Comparison of ENCODE assay signal across 1 cellular context in the genomic region with DNA sequence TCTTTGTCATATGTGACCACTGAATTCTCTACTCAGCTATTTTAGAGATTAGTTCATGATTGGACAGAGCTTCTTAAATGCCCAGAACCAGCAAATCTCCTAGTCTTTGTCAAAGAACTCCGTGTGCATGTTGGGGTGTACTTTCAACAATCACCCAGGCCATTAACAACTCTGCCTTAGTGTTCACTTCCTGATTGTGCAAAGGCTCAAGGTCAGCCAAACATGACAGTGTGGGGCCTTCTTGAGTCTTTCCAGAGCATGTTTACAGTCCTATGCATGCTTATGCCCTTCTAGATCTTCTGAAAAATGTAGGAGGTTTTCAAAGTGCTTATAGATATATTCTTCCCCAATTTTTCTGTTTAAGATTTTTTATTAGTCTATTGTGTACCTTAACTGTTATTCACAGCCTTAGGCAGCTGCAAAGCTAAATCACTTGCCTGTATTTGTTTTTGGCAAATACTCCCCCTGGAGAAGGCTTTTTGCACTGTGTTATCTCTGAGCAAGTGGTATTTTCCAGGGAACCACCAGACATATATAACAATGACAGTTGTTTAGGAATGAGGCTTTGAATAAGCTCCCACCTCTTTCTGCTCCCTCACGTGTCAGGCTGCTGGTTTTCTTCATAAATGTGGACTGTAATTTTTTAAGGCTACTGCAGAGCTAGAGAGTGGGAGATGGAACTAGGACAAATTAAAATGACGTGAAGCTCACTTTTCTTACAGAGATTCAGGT.
TF ChIP-seq lines count a peak whose summit lies in the region.

No MANE protein-coding gene starts in this region.

TF ChIP-seq in HepG2, 621 proteins besides CTCF, POLR2A, EP300 and RAD21 (continued from another document and continues in another):
- TF ChIP-seq, protein P1, sequence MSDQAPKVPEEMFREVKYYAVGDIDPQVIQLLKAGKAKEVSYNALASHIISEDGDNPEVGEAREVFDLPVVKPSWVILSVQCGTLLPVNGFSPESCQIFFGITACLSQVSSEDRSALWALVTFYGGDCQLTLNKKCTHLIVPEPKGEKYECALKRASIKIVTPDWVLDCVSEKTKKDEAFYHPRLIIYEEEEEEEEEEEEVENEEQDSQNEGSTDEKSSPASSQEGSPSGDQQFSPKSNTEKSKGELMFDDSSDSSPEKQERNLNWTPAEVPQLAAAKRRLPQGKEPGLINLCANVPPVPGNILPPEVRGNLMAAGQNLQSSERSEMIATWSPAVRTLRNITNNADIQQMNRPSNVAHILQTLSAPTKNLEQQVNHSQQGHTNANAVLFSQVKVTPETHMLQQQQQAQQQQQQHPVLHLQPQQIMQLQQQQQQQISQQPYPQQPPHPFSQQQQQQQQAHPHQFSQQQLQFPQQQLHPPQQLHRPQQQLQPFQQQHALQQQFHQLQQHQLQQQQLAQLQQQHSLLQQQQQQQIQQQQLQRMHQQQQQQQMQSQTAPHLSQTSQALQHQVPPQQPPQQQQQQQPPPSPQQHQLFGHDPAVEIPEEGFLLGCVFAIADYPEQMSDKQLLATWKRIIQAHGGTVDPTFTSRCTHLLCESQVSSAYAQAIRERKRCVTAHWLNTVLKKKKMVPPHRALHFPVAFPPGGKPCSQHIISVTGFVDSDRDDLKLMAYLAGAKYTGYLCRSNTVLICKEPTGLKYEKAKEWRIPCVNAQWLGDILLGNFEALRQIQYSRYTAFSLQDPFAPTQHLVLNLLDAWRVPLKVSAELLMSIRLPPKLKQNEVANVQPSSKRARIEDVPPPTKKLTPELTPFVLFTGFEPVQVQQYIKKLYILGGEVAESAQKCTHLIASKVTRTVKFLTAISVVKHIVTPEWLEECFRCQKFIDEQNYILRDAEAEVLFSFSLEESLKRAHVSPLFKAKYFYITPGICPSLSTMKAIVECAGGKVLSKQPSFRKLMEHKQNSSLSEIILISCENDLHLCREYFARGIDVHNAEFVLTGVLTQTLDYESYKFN (CRISPR knock-in tag; conservative IDR thresholded peaks at IDR 0.05), result 0 out of 2 replicates have a peak, but pooled peaks have one; percentile 26
- peak; percentile 62 for TF ChIP-seq ELF3 (CRISPR knock-in tag; IDR thresholded peaks at IDR 0.05)
- no peak for TF ChIP-seq ZZZ3 (CRISPR knock-in tag; IDR thresholded peaks at IDR 0.05; ENCODE audit: borderline replicate concordance)
- TF ChIP-seq REXO4 (CRISPR knock-in tag; IDR thresholded peaks at IDR 0.05; ENCODE audit: borderline replicate concordance), result no peak
- TF ChIP-seq SRSF9 (IDR thresholded peaks at IDR 0.05; ENCODE audit: borderline replicate concordance, insufficient read depth, low read depth, low read length, poor library complexity, severe bottlenecking), result no peak
- peak; percentile 42 for TF ChIP-seq CEBPG (CRISPR knock-in tag; IDR thresholded peaks at IDR 0.05)
- no peak for TF ChIP-seq ZKSCAN8 (CRISPR knock-in tag; IDR thresholded peaks at IDR 0.05; ENCODE audit: borderline replicate concordance)
- no peak for TF ChIP-seq ZBTB42 (CRISPR knock-in tag; IDR thresholded peaks at IDR 0.05)
- no peak for TF ChIP-seq BCL6 (CRISPR knock-in tag; IDR thresholded peaks at IDR 0.05)
- TF ChIP-seq ZNF235 (CRISPR knock-in tag; IDR thresholded peaks at IDR 0.05; ENCODE audit: borderline replicate concordance), result no peak
- TF ChIP-seq YY1 (IDR thresholded peaks at IDR 0.05; ENCODE audit: insufficient read depth, insufficient replicate concordance, low read depth, low read length), result no peak
- TF ChIP-seq ZC3H4 (CRISPR knock-in tag; IDR thresholded peaks at IDR 0.05; ENCODE audit: borderline replicate concordance), result no peak
- no peak for TF ChIP-seq KLF12 (CRISPR knock-in tag; IDR thresholded peaks at IDR 0.05; ENCODE audit: borderline replicate concordance)
- TF ChIP-seq, protein P2, sequence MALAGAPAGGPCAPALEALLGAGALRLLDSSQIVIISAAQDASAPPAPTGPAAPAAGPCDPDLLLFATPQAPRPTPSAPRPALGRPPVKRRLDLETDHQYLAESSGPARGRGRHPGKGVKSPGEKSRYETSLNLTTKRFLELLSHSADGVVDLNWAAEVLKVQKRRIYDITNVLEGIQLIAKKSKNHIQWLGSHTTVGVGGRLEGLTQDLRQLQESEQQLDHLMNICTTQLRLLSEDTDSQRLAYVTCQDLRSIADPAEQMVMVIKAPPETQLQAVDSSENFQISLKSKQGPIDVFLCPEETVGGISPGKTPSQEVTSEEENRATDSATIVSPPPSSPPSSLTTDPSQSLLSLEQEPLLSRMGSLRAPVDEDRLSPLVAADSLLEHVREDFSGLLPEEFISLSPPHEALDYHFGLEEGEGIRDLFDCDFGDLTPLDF (CRISPR knock-in tag; IDR thresholded peaks at IDR 0.05), result no peak
- TF ChIP-seq RBM39 (IDR thresholded peaks at IDR 0.05; ENCODE audit: low read depth, low read length, poor library complexity, severe bottlenecking), result no peak
- no peak for TF ChIP-seq ZNF230 (CRISPR knock-in tag; IDR thresholded peaks at IDR 0.05)
- peak; percentile 18; the same call in 1 of the 2 replicates for TF ChIP-seq ETV5 (CRISPR knock-in tag; IDR thresholded peaks at IDR 0.05; ENCODE audit: borderline replicate concordance)
- no peak for TF ChIP-seq SOX13 (IDR thresholded peaks at IDR 0.05)
- TF ChIP-seq SOX13 (CRISPR knock-in tag; conservative IDR thresholded peaks at IDR 0.05 in 1 of 2, IDR thresholded peaks at IDR 0.05 in 1 of 2), result peak in 1 of 2 experiments; percentile 47; a peak in 1 of 4 replicates
- TF ChIP-seq TCF7 (IDR thresholded peaks at IDR 0.05; ENCODE audit: low read depth), result no peak
- TF ChIP-seq FOXA1 (IDR thresholded peaks at IDR 0.05), result no peak
- 0 out of 2 replicates have a peak, but pooled peaks have one; percentile 11 for TF ChIP-seq FOXA1 (CRISPR knock-in tag; IDR thresholded peaks at IDR 0.05)
- TF ChIP-seq MTF2 (CRISPR knock-in tag; IDR thresholded peaks at IDR 0.05; ENCODE audit: borderline replicate concordance), result no peak
- TF ChIP-seq RCOR2 (CRISPR knock-in tag; IDR thresholded peaks at IDR 0.05), result no peak
- no peak for TF ChIP-seq MZF1 (CRISPR knock-in tag; IDR thresholded peaks at IDR 0.05; ENCODE audit: borderline replicate concordance)
- TF ChIP-seq ZNF510 (CRISPR knock-in tag; IDR thresholded peaks at IDR 0.05; ENCODE audit: low read depth), result no peak
- no peak for TF ChIP-seq ZNF136 (CRISPR knock-in tag; IDR thresholded peaks at IDR 0.05; ENCODE audit: low read depth)
- TF ChIP-seq, protein P3, sequence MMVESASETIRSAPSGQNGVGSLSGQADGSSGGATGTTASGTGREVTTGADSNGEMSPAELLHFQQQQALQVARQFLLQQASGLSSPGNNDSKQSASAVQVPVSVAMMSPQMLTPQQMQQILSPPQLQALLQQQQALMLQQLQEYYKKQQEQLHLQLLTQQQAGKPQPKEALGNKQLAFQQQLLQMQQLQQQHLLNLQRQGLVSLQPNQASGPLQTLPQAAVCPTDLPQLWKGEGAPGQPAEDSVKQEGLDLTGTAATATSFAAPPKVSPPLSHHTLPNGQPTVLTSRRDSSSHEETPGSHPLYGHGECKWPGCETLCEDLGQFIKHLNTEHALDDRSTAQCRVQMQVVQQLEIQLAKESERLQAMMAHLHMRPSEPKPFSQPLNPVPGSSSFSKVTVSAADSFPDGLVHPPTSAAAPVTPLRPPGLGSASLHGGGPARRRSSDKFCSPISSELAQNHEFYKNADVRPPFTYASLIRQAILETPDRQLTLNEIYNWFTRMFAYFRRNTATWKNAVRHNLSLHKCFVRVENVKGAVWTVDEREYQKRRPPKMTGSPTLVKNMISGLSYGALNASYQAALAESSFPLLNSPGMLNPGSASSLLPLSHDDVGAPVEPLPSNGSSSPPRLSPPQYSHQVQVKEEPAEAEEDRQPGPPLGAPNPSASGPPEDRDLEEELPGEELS (CRISPR knock-in tag; IDR thresholded peaks at IDR 0.05), result 0 out of 2 replicates have a peak, but pooled peaks have one; percentile 29
- no peak for TF ChIP-seq ZNF562 (CRISPR knock-in tag; IDR thresholded peaks at IDR 0.05; ENCODE audit: borderline replicate concordance)
- no peak for TF ChIP-seq ZNF616 (CRISPR knock-in tag; IDR thresholded peaks at IDR 0.05; ENCODE audit: low read depth)
- 0 out of 2 replicates have a peak, but pooled peaks have one; percentile 59 for TF ChIP-seq ZNF550 (CRISPR knock-in tag; IDR thresholded peaks at IDR 0.05; ENCODE audit: borderline replicate concordance)
- TF ChIP-seq, protein P4, sequence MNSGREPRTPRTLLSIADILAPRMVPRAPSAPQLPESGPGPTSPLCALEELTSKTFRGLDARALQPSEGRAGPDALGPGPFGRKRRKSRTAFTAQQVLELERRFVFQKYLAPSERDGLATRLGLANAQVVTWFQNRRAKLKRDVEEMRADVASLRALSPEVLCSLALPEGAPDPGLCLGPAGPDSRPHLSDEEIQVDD (CRISPR knock-in tag; IDR thresholded peaks at IDR 0.05; ENCODE audit: borderline replicate concordance), result no peak
- TF ChIP-seq ZNF660 (CRISPR knock-in tag; IDR thresholded peaks at IDR 0.05; ENCODE audit: borderline replicate concordance, low read depth), result no peak
- no peak for TF ChIP-seq ZSCAN20 (CRISPR knock-in tag; IDR thresholded peaks at IDR 0.05; ENCODE audit: borderline replicate concordance)
- TF ChIP-seq HNF4A (CRISPR knock-in tag; IDR thresholded peaks at IDR 0.05), result 0 out of 2 replicates have a peak, but pooled peaks have one; percentile 11
- no peak for TF ChIP-seq HDAC1 (CRISPR knock-in tag; IDR thresholded peaks at IDR 0.05)
- TF ChIP-seq ZNF274 (CRISPR knock-in tag; IDR thresholded peaks at IDR 0.05), result no peak
- no peak for TF ChIP-seq ZSCAN21 (CRISPR knock-in tag; IDR thresholded peaks at IDR 0.05; ENCODE audit: borderline replicate concordance)
- TF ChIP-seq EED (CRISPR knock-in tag; IDR thresholded peaks at IDR 0.05), result no peak
- no peak for TF ChIP-seq SNRNP70 (IDR thresholded peaks at IDR 0.05; ENCODE audit: low read depth, low read length)
- TF ChIP-seq, protein P5, sequence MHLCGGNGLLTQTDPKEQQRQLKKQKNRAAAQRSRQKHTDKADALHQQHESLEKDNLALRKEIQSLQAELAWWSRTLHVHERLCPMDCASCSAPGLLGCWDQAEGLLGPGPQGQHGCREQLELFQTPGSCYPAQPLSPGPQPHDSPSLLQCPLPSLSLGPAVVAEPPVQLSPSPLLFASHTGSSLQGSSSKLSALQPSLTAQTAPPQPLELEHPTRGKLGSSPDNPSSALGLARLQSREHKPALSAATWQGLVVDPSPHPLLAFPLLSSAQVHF (CRISPR knock-in tag; IDR thresholded peaks at IDR 0.05), result no peak
- TF ChIP-seq HNRNPUL1 (IDR thresholded peaks at IDR 0.05; ENCODE audit: low read depth, low read length), result no peak
- TF ChIP-seq, protein P6, sequence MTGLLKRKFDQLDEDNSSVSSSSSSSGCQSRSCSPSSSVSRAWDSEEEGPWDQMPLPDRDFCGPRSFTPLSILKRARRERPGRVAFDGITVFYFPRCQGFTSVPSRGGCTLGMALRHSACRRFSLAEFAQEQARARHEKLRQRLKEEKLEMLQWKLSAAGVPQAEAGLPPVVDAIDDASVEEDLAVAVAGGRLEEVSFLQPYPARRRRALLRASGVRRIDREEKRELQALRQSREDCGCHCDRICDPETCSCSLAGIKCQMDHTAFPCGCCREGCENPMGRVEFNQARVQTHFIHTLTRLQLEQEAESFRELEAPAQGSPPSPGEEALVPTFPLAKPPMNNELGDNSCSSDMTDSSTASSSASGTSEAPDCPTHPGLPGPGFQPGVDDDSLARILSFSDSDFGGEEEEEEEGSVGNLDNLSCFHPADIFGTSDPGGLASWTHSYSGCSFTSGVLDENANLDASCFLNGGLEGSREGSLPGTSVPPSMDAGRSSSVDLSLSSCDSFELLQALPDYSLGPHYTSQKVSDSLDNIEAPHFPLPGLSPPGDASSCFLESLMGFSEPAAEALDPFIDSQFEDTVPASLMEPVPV (CRISPR knock-in tag; IDR thresholded peaks at IDR 0.05), result no peak
- TF ChIP-seq KLF9 (CRISPR knock-in tag; IDR thresholded peaks at IDR 0.05; ENCODE audit: low read depth), result no peak
- TF ChIP-seq DNMT1 (CRISPR knock-in tag; IDR thresholded peaks at IDR 0.05), result no peak
- no peak for TF ChIP-seq RFXANK (CRISPR knock-in tag; IDR thresholded peaks at IDR 0.05)
- TF ChIP-seq SMARCE1 (IDR thresholded peaks at IDR 0.05; ENCODE audit: borderline replicate concordance), result no peak
- TF ChIP-seq, protein P7, sequence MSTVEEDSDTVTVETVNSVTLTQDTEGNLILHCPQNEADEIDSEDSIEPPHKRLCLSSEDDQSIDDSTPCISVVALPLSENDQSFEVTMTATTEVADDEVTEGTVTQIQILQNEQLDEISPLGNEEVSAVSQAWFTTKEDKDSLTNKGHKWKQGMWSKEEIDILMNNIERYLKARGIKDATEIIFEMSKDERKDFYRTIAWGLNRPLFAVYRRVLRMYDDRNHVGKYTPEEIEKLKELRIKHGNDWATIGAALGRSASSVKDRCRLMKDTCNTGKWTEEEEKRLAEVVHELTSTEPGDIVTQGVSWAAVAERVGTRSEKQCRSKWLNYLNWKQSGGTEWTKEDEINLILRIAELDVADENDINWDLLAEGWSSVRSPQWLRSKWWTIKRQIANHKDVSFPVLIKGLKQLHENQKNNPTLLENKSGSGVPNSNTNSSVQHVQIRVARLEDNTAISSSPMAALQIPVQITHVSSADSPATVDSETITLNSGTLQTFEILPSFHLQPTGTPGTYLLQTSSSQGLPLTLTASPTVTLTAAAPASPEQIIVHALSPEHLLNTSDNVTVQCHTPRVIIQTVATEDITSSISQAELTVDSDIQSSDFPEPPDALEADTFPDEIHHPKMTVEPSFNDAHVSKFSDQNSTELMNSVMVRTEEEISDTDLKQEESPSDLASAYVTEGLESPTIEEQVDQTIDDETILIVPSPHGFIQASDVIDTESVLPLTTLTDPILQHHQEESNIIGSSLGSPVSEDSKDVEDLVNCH (CRISPR knock-in tag; IDR thresholded peaks at IDR 0.05), result no peak
- TF ChIP-seq, protein P8, sequence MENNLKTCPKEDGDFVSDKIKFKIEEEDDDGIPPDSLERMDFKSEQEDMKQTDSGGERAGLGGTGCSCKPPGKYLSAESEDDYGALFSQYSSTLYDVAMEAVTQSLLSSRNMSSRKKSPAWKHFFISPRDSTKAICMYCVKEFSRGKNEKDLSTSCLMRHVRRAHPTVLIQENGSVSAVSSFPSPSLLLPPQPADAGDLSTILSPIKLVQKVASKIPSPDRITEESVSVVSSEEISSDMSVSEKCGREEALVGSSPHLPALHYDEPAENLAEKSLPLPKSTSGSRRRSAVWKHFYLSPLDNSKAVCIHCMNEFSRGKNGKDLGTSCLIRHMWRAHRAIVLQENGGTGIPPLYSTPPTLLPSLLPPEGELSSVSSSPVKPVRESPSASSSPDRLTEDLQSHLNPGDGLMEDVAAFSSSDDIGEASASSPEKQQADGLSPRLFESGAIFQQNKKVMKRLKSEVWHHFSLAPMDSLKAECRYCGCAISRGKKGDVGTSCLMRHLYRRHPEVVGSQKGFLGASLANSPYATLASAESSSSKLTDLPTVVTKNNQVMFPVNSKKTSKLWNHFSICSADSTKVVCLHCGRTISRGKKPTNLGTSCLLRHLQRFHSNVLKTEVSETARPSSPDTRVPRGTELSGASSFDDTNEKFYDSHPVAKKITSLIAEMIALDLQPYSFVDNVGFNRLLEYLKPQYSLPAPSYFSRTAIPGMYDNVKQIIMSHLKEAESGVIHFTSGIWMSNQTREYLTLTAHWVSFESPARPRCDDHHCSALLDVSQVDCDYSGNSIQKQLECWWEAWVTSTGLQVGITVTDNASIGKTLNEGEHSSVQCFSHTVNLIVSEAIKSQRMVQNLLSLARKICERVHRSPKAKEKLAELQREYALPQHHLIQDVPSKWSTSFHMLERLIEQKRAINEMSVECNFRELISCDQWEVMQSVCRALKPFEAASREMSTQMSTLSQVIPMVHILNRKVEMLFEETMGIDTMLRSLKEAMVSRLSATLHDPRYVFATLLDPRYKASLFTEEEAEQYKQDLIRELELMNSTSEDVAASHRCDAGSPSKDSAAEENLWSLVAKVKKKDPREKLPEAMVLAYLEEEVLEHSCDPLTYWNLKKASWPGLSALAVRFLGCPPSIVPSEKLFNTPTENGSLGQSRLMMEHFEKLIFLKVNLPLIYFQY (CRISPR knock-in tag; IDR thresholded peaks at IDR 0.05; ENCODE audit: borderline replicate concordance), result no peak
- TF ChIP-seq BHLHE40 (IDR thresholded peaks at IDR 0.05; ENCODE audit: low read length), result no peak
- TF ChIP-seq GATAD2A (CRISPR knock-in tag; IDR thresholded peaks at IDR 0.05), result no peak
- TF ChIP-seq POLR2AphosphoS5 (IDR thresholded peaks at IDR 0.05; ENCODE audit: low read depth, low read length), result no peak
